ENCODE assay signal across 10 cellular contexts in the genomic region with DNA sequence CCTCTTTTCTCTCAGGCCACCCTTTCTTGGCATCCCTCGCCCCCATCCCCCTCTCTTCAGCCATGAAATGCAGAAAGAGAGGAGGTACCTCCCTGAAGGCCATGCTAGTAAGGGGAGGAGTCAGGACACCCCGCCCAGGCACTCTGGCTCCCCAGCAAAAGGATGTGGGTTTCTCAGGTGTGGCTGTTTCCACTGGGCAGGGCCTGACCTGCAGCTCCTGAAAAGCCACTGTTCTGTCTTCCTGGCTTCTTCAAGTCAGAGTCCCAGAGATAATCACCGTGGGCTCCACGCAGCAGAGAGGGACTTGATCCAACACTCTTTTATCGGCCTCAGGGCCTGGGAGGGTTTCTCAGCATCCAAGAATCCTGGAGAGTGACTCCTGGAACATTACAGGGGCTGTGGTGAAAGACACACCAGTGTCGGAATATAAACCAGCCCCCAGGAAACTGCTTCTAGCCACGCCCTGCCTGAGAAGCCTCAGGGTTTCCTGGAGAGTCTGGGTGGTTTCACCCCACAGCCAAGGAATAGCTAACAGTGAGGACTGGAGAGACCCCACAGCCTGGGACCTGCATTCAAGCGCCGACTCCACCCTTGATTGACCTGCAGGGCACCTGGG. TPM values are rescaled to one million over a fixed set of nuclear protein-coding genes. Genes with fewer than 3 reads are reported as not detected.
DNase-seq lines count a peak whose midpoint lies in the region; ATAC-seq and TF ChIP-seq lines count a peak whose summit lies in the region.
"Had no signal": no experiment of that assay in that cellular context is flagged by ENCODE, and none has a peak within 500 bp of the region (broad histone marks: within the 10 kb centered on the region; RNA-seq: fewer than 3 reads in every experiment).

No MANE protein-coding gene starts in this region.

- CTCF ChIA-PET in Caco-2 (lab: Charles Lee), result no interaction called here

- no peaks in the 10 kb centered on the region for H3K27me3 ChIP-seq in NT2/D1 (ENCODE audit: insufficient read depth, insufficient read length)
- no peaks in the 10 kb centered on the region for H3K27me3 ChIP-seq in Caco-2 (replicated peaks; ENCODE audit: control insufficient read depth, insufficient read depth, low read length)

- H3K36me3 ChIP-seq in NT2/D1 (ENCODE audit: insufficient read depth, insufficient read length, low read length) (no peaks in the 10 kb centered on the region), Caco-2 (ENCODE audit: control insufficient read depth, insufficient read depth, low read length) (no peaks in the 10 kb centered on the region)

- H3K4me3 ChIP-seq in NT2/D1 (ENCODE audit: insufficient read length, low read depth) (no peak overlapping the region), fibroblast of villous mesenchyme (ENCODE audit: low read depth, low read length) (no peak overlapping the region), Caco-2 (ENCODE audit: low read depth, low read length) (no peak overlapping the region)

- no peaks in the 10 kb centered on the region for H3K4me1 Mint-ChIP-seq in Caco-2 (ENCODE audit: low read depth, unreplicated experiment)

- H3K9me3 Mint-ChIP-seq in Caco-2 (ENCODE audit: unreplicated experiment), result no peaks in the 10 kb centered on the region
- H3K9me3 Mint-ChIP-seq: dendritic cell treated with granulocyte-macrophage colony-stimulating factor and Interleukin-4, amounts not matched to agents 40 ng/mL and 50 ng/mL, for 4 days had no signal

- H3K4me3 Mint-ChIP-seq in Caco-2 (ENCODE audit: unreplicated experiment), result no peak overlapping the region
- H3K4me3 Mint-ChIP-seq: dendritic cell treated with granulocyte-macrophage colony-stimulating factor and Interleukin-4, amounts not matched to agents 40 ng/mL and 50 ng/mL, for 4 days had no signal

- ATAC-seq in HG03342 (IDR thresholded peaks at IDR 0.05; ENCODE audit: unreplicated experiment), result no peak

- no peak for TF ChIP-seq CTCF in fibroblast of villous mesenchyme (IDR thresholded peaks at IDR 0.05; ENCODE audit: insufficient read depth, low read depth, low read length)
- no peak for TF ChIP-seq CTCF in Caco-2 (IDR thresholded peaks at IDR 0.05; ENCODE audit: insufficient read depth in 1 of 2, low read depth in 1 of 2, low read length in 1 of 2, severe bottlenecking in 1 of 2, unreplicated experiment in 1 of 2)

- peak; percentile 39 for DNase-seq in NT2/D1 (ENCODE audit: low read depth, low spot score)
- peak; percentile 35 for DNase-seq in activated CD8-positive, alpha-beta memory T cell treated with anti-CD3 and anti-CD28 coated beads, Interleukin-2, amount 50 U/mL, for 4 hours
- DNase-seq in fibroblast of villous mesenchyme (ENCODE audit: low read depth), result peak; percentile 11
- peak; percentile 8 for DNase-seq in stimulated activated CD8-positive, alpha-beta memory T cell treated with anti-CD3 and anti-CD28 coated beads, Interleukin-7, amount 100 ng/mL, for 24 hours (ENCODE audit: low read depth)
- no peak for DNase-seq in GDM1 (lab: John Stamatoyannopoulos, UW)
- no peak for DNase-seq in Caco-2
- no peak for DNase-seq in SKM-1 (lab: John Stamatoyannopoulos, UW; ENCODE audit: unreplicated experiment)
- DNase-seq: NCI-H446 treated with DMSO at 0.1 percent for 48 hours had no signal

- intact Hi-C loops in Caco-2 (cut with micrococcal nuclease; ENCODE audit: unreplicated experiment), result no loop called here

- H3K27ac Mint-ChIP-seq in Caco-2 (ENCODE audit: unreplicated experiment), result no peak overlapping the region
- H3K27ac Mint-ChIP-seq: dendritic cell treated with granulocyte-macrophage colony-stimulating factor and Interleukin-4, amounts not matched to agents 40 ng/mL and 50 ng/mL, for 4 days had no signal

- H3K36me3 Mint-ChIP-seq in Caco-2 (ENCODE audit: insufficient read depth, unreplicated experiment), result no peaks in the 10 kb centered on the region

- BruUV-seq in Caco-2 (replicated peaks; lab: Mats Ljungman, UMichigan), result no TSS peak

- no peak overlapping the region for H3K9ac ChIP-seq in NT2/D1 (ENCODE audit: insufficient read length, low read depth)

- H3K9me3 ChIP-seq in NT2/D1 (ENCODE audit: insufficient read depth, low read length), result peaks cover 8% of the 10 kb centered on the region; the same call in 1 of the 2 replicates
- no peaks in the 10 kb centered on the region for H3K9me3 ChIP-seq in Caco-2

- POLR2A ChIA-PET in Caco-2 (lab: Charles Lee), result no interaction called here

- peaks cover 6% of the 10 kb centered on the region for H3K27me3 Mint-ChIP-seq in Caco-2 (ENCODE audit: insufficient read depth, unreplicated experiment)

- H3K4me1 ChIP-seq in NT2/D1 (ENCODE audit: insufficient read depth, insufficient read length), result peaks cover 14% of the 10 kb centered on the region
- H3K4me1 ChIP-seq in Caco-2, result no peaks in the 10 kb centered on the region

RNA-seq across cellular contexts. Expression of a gene that starts 45.7 kb away (rescaled TPM):
- total RNA-seq in fibroblast of villous mesenchyme (under 0.01 and 0.64 TPM in 2 replicates), Caco-2 (2022) (5.9 and 7.4 TPM in 2 replicates)

Comparison
In these comparisons a context has a peak if more than half of its experiments do, and no peak if none do; other contexts are left out.
1. DNase-seq: peak in NT2/D1 (single experiment), activated CD8-positive, alpha-beta memory T cell treated with anti-CD3 and anti-CD28 coated beads, Interleukin-2, amount 50 U/mL, for 4 hours (single experiment), fibroblast of villous mesenchyme (single experiment) and stimulated activated CD8-positive, alpha-beta memory T cell treated with anti-CD3 and anti-CD28 coated beads, Interleukin-7, amount 100 ng/mL, for 24 hours (single experiment); none in GDM1 (single experiment), Caco-2 (0 of 2) and SKM-1 (single experiment).